ENCODE assay signal across 9 cellular contexts in the genomic region with DNA sequence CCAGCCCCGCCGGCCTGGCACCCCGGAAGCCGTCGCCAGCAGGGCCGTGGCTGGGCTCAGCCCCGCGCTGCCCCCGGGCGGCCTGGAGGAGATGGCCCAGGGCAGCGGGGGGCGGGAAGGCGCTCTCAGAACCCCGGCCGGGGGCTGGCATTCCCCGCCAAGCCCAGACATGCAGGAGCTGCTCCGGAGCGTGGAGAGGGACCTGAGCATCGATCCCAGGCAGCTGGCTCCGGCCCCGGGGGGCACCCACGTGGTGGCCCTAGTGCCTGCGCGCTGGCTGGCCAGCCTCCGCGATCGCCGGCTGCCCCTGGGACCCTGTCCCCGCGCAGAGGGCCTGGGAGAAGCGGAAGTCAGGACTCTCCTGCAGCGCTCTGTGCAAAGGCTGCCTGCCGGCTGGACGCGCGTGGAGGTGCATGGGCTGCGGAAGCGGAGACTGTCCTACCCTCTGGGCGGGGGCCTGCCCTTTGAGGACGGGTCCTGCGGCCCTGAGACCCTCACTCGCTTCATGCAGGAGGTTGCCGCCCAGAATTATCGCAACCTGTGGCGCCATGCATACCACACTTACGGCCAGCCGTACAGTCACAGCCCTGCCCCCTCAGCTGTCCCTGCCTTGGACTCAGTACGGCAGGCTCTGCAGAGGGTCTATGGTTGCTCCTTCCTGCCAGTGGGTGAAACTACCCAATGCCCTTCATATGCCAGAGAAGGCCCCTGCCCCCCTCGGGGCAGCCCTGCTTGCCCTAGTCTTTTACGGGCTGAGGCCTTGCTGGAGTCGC. TPM values are rescaled to one million over a fixed set of nuclear protein-coding genes. Genes with fewer than 3 reads are reported as not detected.
A peak's percentile ranks its signal among the peaks of the same experiment; 100 is the strongest.
DNase-seq lines count a peak whose midpoint lies in the region; ATAC-seq, FAIRE-seq and TF ChIP-seq lines count a peak whose summit lies in the region.
"Had no signal": no experiment of that assay in that cellular context is flagged by ENCODE, and none has a peak within 500 bp of the region (broad histone marks: within the 10 kb centered on the region; RNA-seq: fewer than 3 reads in every experiment).

No MANE protein-coding gene starts in this region.

- no peak for DNase-seq in GM12865 (ENCODE audit: low read depth)
- peak; percentile 31 for DNase-seq in HEK293T (ENCODE audit: extremely low spot score)
- no peak for DNase-seq in PC-3
- DNase-seq in H1 (ENCODE audit: low read depth in 1 of 2, low spot score in 2 of 2): peak in 1 of 2 experiments; percentile 71
- DNase-seq in myocyte (ENCODE audit: low read depth): peak; percentile 28
- DNase-seq in DMS153 (lab: John Stamatoyannopoulos, UW): no peak

- TF ChIP-seq POLR2A in H1 (IDR thresholded peaks at IDR 0.05; ENCODE audit: control extremely low read depth in 1 of 2, low read depth in 2 of 2, low read length in 2 of 2): no peak

- peak overlapping the region; percentile 94 for H3K4me2 ChIP-seq in PC-3 (ENCODE audit: low read length)
- H3K4me2 ChIP-seq in H1 (ENCODE audit: insufficient read depth in 1 of 2, low read depth in 2 of 2, low read length in 2 of 2): peak overlapping the region; percentile 44 to 95

- H3K79me2 ChIP-seq in PC-3 (ENCODE audit: low read length) (peaks cover 16% of the 10 kb centered on the region; the same call in 1 of the 2 replicates), H1 (ENCODE audit: control insufficient read depth in 1 of 2, insufficient read depth in 2 of 2, low read length in 2 of 2) (no peaks in the 10 kb centered on the region; a peak in 1 of 4 replicates)

- H3K79me1 ChIP-seq in H1 (ENCODE audit: low read depth, low read length): peaks cover 4% of the 10 kb centered on the region; the same call in 1 of the 2 replicates

- H4K91ac ChIP-seq in H1 (replicated peaks; ENCODE audit: insufficient read length, low read length): peak overlapping the region; percentile 65

- no peak for FAIRE-seq in H1 (lab: Jason Lieb, UNC)

- H3K9ac ChIP-seq in PC-3 (ENCODE audit: low read length) (peak overlapping the region; percentile 81), H1 (replicated peaks in 1 of 4; ENCODE audit: extremely low read depth in 1 of 4, low read depth in 3 of 4, low read length in 3 of 4) (peak overlapping the region in 1 of 4 experiments; percentile 35; a peak in 3 of 7 replicates)

- H3K56ac ChIP-seq in H1 (replicated peaks; ENCODE audit: insufficient read length, low read depth, low read length): no peak overlapping the region

- CTCF ChIA-PET in HEK293T (lab: Yijun Ruan, JAX): no interaction called here
- CTCF ChIA-PET in PC-3 (lab: Charles Lee): no interaction called here
- CTCF ChIA-PET in H1 (lab: Charles Lee; ENCODE audit: partially characterized antibody): interaction anchor here (1.0 to 2.5 kb wide), 9 partner anchors 11 to 61 kb away, joined by 3 to 15 read pairs (median 3); a partner anchor contains a TSS

- BruUV-seq in PC-3 (replicated peaks; lab: Mats Ljungman, UMichigan): no TSS peak

- POLR2A ChIA-PET in HEK293T (lab: Yijun Ruan, JAX) (interaction anchor here (0.6 to 2.2 kb wide), 3 partner anchors 8 to 45 kb away, joined by 3 to 10 read pairs (median 3); no protein-coding TSS in a partner anchor), PC-3 (lab: Charles Lee; ENCODE audit: unreplicated experiment) (no interaction called here), H1 (lab: Charles Lee; ENCODE audit: partially characterized antibody) (interaction anchor here (0.9 to 3.1 kb wide), 7 partner anchors 8 to 41 kb away, joined by 3 to 17 read pairs (median 5); a partner anchor contains a TSS)

- 45% methylated on average over 38 of the region's 51 CpGs; no CpG with 5 or more reads in 1 of the 2 experiments for WGBS in H1 (ENCODE audit: extremely low coverage in 1 of 2, insufficient coverage in 1 of 2, insufficient read length in 1 of 2, insufficient replicate concordance in 2 of 2, low coverage in 1 of 2, low lambda C conversion rate in 2 of 2, missing lambda C conversion rate in 1 of 2), 2 experiments

- H2AK5ac ChIP-seq in H1 (ENCODE audit: low read depth, low read length): no peak overlapping the region

- no peak; a peak in 1 of 4 replicates for TF ChIP-seq RAD21 in H1 (IDR thresholded peaks at IDR 0.05 in 1 of 2, conservative IDR thresholded peaks at IDR 0.05 in 1 of 2; ENCODE audit: low read depth in 2 of 2, low read length in 2 of 2)

- no peak overlapping the region for H3K23ac ChIP-seq in H1 (ENCODE audit: insufficient read length)

- H3F3A ChIP-seq in PC-3 (ENCODE audit: low read length, unreplicated experiment): no peaks in the 10 kb centered on the region

- H3K23me2 ChIP-seq in H1 (ENCODE audit: low read depth, low read length): peaks cover 8% of the 10 kb centered on the region; the same call in 1 of the 2 replicates

- intact Hi-C loops in PC-3 (cut with micrococcal nuclease): loop anchor here (2.0 kb wide), 1 partner anchor 140 kb away; no protein-coding TSS in a partner anchor

- H3K9me2 ChIP-seq in PC-3 (replicated peaks; ENCODE audit: low read length): no peaks in the 10 kb centered on the region

- H3K18ac ChIP-seq in H1 (ENCODE audit: extremely low read depth, low read length): no peak overlapping the region; the same call in 1 of the 2 replicates

- no peak overlapping the region for H2BK120ac ChIP-seq in H1 (replicated peaks; ENCODE audit: low read depth, low read length)

- peak overlapping the region; percentile 18; the same call in 1 of the 2 replicates for H3K27ac ChIP-seq in PC-3 (ENCODE audit: low read length)
- H3K27ac ChIP-seq in H1 (ENCODE audit: low read depth, low read length): no peak overlapping the region

- peak overlapping the region; percentile 87 for H2AFZ ChIP-seq in PC-3 (ENCODE audit: low read length)
- no peak overlapping the region for H2AFZ ChIP-seq in H1 (ENCODE audit: low read length)

- H4K5ac ChIP-seq in H1 (ENCODE audit: insufficient read length, low read depth, low read length): no peak overlapping the region

- no peak overlapping the region for H3K14ac ChIP-seq in H1 (ENCODE audit: insufficient read length)

- TF ChIP-seq CTCF in GM12865 (IDR thresholded peaks at IDR 0.05; ENCODE audit: insufficient read depth, low read depth, low read length, missing control alignments) (no peak), PC-3 (conservative IDR thresholded peaks at IDR 0.05; ENCODE audit: low read depth, low read length) (no peak), H1 (IDR thresholded peaks at IDR 0.05; ENCODE audit: control extremely low read depth in 1 of 3, insufficient read depth in 1 of 3, low read depth in 1 of 3, low read length in 3 of 3) (no peak)

- H3K9me3 ChIP-seq in PC-3 (ENCODE audit: low read length): no peaks in the 10 kb centered on the region
- no peaks in the 10 kb centered on the region for H3K9me3 ChIP-seq in H1 (ENCODE audit: insufficient read depth in 2 of 2, low read depth in 1 of 2, low read length in 1 of 2)

- peak; percentile 71 for ATAC-seq in PC-3
- no peak for ATAC-seq in HG03460 (IDR thresholded peaks at IDR 0.05; ENCODE audit: unreplicated experiment)
- no peak for ATAC-seq in HG03520 (IDR thresholded peaks at IDR 0.05; ENCODE audit: unreplicated experiment)

- H3K4me3 ChIP-seq in GM12865 (ENCODE audit: low read depth, low read length) (peak overlapping the region; percentile 84), PC-3 (ENCODE audit: low read length) (peak overlapping the region; percentile 74), H1 (ENCODE audit: extremely low read depth in 1 of 4, insufficient read depth in 2 of 4, low read depth in 3 of 4, low read length in 4 of 4) (peak overlapping the region; percentile 39 to 78 (median 45))

- H3K4ac ChIP-seq in H1 (replicated peaks; ENCODE audit: insufficient read length, low read depth, low read length): no peak overlapping the region

- H3K27me3 ChIP-seq in PC-3 (ENCODE audit: low read length): no peaks in the 10 kb centered on the region
- H3K27me3 ChIP-seq in H1 (replicated peaks in 1 of 4; ENCODE audit: control insufficient read depth in 3 of 4, extremely low read depth in 1 of 4, insufficient read depth in 3 of 4, low read length in 3 of 4): 0 out of 7 replicates have a peak, but pooled peaks cover 0 to 2% (median 0%) of the 10 kb centered on the region in 4 experiments

- H4K20me1 ChIP-seq in PC-3 (ENCODE audit: low read length) (no peaks in the 10 kb centered on the region), H1 (replicated peaks in 1 of 2; ENCODE audit: control insufficient read depth in 1 of 2, insufficient read depth in 2 of 2, low read length in 2 of 2) (peaks cover 0 to 5% of the 10 kb centered on the region in 2 experiments)

- TF ChIP-seq EP300 in H1 (IDR thresholded peaks at IDR 0.05; ENCODE audit: borderline replicate concordance in 1 of 2, low read depth in 2 of 2, low read length in 2 of 2): no peak

- H3K36me3 ChIP-seq in PC-3 (ENCODE audit: low read depth, low read length) (no peaks in the 10 kb centered on the region), H1 (ENCODE audit: control insufficient read depth in 2 of 4, insufficient read depth in 4 of 4, low read length in 3 of 4) (no peaks in the 10 kb centered on the region; a peak in 1 of 8 replicates)

- 0 out of 2 replicates have a peak overlapping the region, but pooled peaks have one; percentile 5 for H2BK12ac ChIP-seq in H1 (ENCODE audit: low read depth, low read length)

- H2BK15ac ChIP-seq in H1 (ENCODE audit: low read length): no peak overlapping the region

- no peak overlapping the region for H2BK20ac ChIP-seq in H1 (ENCODE audit: low read length)

- H4K8ac ChIP-seq in H1 (ENCODE audit: extremely low read depth, insufficient read depth, low read length): peak overlapping the region; percentile 81

- peaks cover 8% of the 10 kb centered on the region; the same call in 1 of the 2 replicates for H3K4me1 ChIP-seq in PC-3 (ENCODE audit: insufficient read depth, low read length)
- peaks cover 0 to 5% (median 3%) of the 10 kb centered on the region in 4 experiments; a peak in 5 of 7 replicates for H3K4me1 ChIP-seq in H1 (replicated peaks in 1 of 4; ENCODE audit: control insufficient read depth in 3 of 4, insufficient read depth in 4 of 4, low read length in 3 of 4)

- no peak overlapping the region; the same call in 1 of the 2 replicates for H2BK5ac ChIP-seq in H1 (ENCODE audit: low read depth, low read length)

RNA-seq across cellular contexts. Expression of a gene that starts 0.6 kb away (rescaled TPM):
- total RNA-seq in PC-3 (2014; rRNA removed) (14.6 and 16.4 TPM in 2 replicates), myocyte (76.0 and 76.8 TPM in 2 replicates)
- 12.3 and 13.1 TPM in 2 replicates for total RNA-seq in H1 (2021; fragmentation: NEBNext Ultra II Directional; extraction: Animal tissue kit (Norgen Biotek cat#: 25700))
- 9.1 and 12.9 TPM in 2 replicates for polyA plus RNA-seq in H1 (2011; rRNA removed)
- 8.0 TPM for polyA plus RNA-seq in H1 (2011; cell fraction: cytosol; rRNA removed)
- polyA plus RNA-seq in H1 (2011; cell fraction: nucleus; rRNA removed): 30.5 TPM
- 7.4 to 14.0 TPM (median 13.7 TPM) in 4 replicates for polyA plus RNA-seq in H1 (2012, experiment 1 of 2)
- polyA plus RNA-seq in H1 (2012, experiment 2 of 2): 10.3 TPM
- 6.6 TPM for polyA plus RNA-seq in H1 (2013, experiment 1 of 2)
- 5.4 TPM for polyA plus RNA-seq in H1 (2013, experiment 2 of 2)
- polyA minus RNA-seq in H1 (2011; rRNA and poly(A)+ RNA removed): 7.8 and 8.5 TPM in 2 replicates
- 10.5 TPM for polyA minus RNA-seq in H1 (2011; cell fraction: cytosol; rRNA and poly(A)+ RNA removed)
- 13.8 TPM for polyA minus RNA-seq in H1 (2011; cell fraction: nucleus; rRNA and poly(A)+ RNA removed)
- polyA plus RNA-seq in myocyte (2012): 30.0 TPM

RNA-seq across cellular contexts. Expression of a gene that starts 14.9 kb away (rescaled TPM):
- total RNA-seq in PC-3 (2014; rRNA removed) (0.63 and 0.77 TPM in 2 replicates), myocyte (1.7 and 1.8 TPM in 2 replicates)
- total RNA-seq in H1 (2021; fragmentation: NEBNext Ultra II Directional; extraction: Animal tissue kit (Norgen Biotek cat#: 25700)): 1.3 and 1.4 TPM in 2 replicates
- polyA plus RNA-seq in H1 (2011; rRNA removed): 0.47 and 0.69 TPM in 2 replicates
- polyA plus RNA-seq in H1 (2011; cell fraction: cytosol; rRNA removed): 0.83 TPM
- polyA plus RNA-seq in H1 (2011; cell fraction: nucleus; rRNA removed): 2.2 TPM
- 1.4 to 1.9 TPM (median 1.5 TPM) in 4 replicates for polyA plus RNA-seq in H1 (2012, experiment 1 of 2)
- 0.58 TPM for polyA plus RNA-seq in H1 (2012, experiment 2 of 2)
- 1.9 TPM for polyA plus RNA-seq in H1 (2013, experiment 1 of 2)
- polyA plus RNA-seq in H1 (2013, experiment 2 of 2): 1.6 TPM
- 0.85 and 1.0 TPM in 2 replicates for polyA minus RNA-seq in H1 (2011; rRNA and poly(A)+ RNA removed)
- 0.66 TPM for polyA minus RNA-seq in H1 (2011; cell fraction: cytosol; rRNA and poly(A)+ RNA removed)
- 2.1 TPM for polyA minus RNA-seq in H1 (2011; cell fraction: nucleus; rRNA and poly(A)+ RNA removed)
- 10.2 TPM for polyA plus RNA-seq in myocyte (2012)

RNA-seq across cellular contexts. Expression of a gene that starts 17.6 kb away (rescaled TPM):
- 2.2 and 2.5 TPM in 2 replicates for total RNA-seq in PC-3 (2014; rRNA removed)
- total RNA-seq in H1 (2021; fragmentation: NEBNext Ultra II Directional; extraction: Animal tissue kit (Norgen Biotek cat#: 25700)): 1.6 and 1.8 TPM in 2 replicates
- 3.2 and 5.5 TPM in 2 replicates for polyA plus RNA-seq in H1 (2011; rRNA removed)
- 3.3 TPM for polyA plus RNA-seq in H1 (2011; cell fraction: cytosol; rRNA removed)
- polyA plus RNA-seq in H1 (2011; cell fraction: nucleus; rRNA removed): 2.3 TPM
- polyA plus RNA-seq in H1 (2012, experiment 1 of 2): 1.1 to 2.2 TPM (median 1.7 TPM) in 4 replicates
- 1.3 TPM for polyA plus RNA-seq in H1 (2012, experiment 2 of 2)
- 0.81 TPM for polyA plus RNA-seq in H1 (2013, experiment 1 of 2)
- polyA plus RNA-seq in H1 (2013, experiment 2 of 2): 0.81 TPM
- 0.73 and 0.82 TPM in 2 replicates for polyA minus RNA-seq in H1 (2011; rRNA and poly(A)+ RNA removed)
- polyA minus RNA-seq in H1 (2011; cell fraction: cytosol; rRNA and poly(A)+ RNA removed): 1.8 TPM
- polyA minus RNA-seq in H1 (2011; cell fraction: nucleus; rRNA and poly(A)+ RNA removed): 0.60 TPM
- 0.67 and 2.0 TPM in 2 replicates for total RNA-seq in myocyte
- 1.1 TPM for polyA plus RNA-seq in myocyte (2012)

RNA-seq across cellular contexts. Expression of a gene that starts 36.8 kb away (rescaled TPM):
- total RNA-seq in PC-3 (2014; rRNA removed) (1.7 TPM in 1 of 2 replicates, not detected in the other), myocyte (5,512 and 6,691 TPM in 2 replicates)
- 41.5 and 42.3 TPM in 2 replicates for total RNA-seq in H1 (2021; fragmentation: NEBNext Ultra II Directional; extraction: Animal tissue kit (Norgen Biotek cat#: 25700))
- 136 and 161 TPM in 2 replicates for polyA plus RNA-seq in H1 (2011; rRNA removed)
- 112 TPM for polyA plus RNA-seq in H1 (2011; cell fraction: cytosol; rRNA removed)
- polyA plus RNA-seq in H1 (2011; cell fraction: nucleus; rRNA removed): 138 TPM
- polyA plus RNA-seq in H1 (2012, experiment 1 of 2): 44.7 to 50.6 TPM (median 49.2 TPM) in 4 replicates
- polyA plus RNA-seq in H1 (2012, experiment 2 of 2): 62.1 TPM
- 94.4 TPM for polyA plus RNA-seq in H1 (2013, experiment 1 of 2)
- 101 TPM for polyA plus RNA-seq in H1 (2013, experiment 2 of 2)
- polyA minus RNA-seq in H1 (2011; rRNA and poly(A)+ RNA removed): 45.7 and 57.7 TPM in 2 replicates
- 29.4 TPM for polyA minus RNA-seq in H1 (2011; cell fraction: cytosol; rRNA and poly(A)+ RNA removed)
- polyA minus RNA-seq in H1 (2011; cell fraction: nucleus; rRNA and poly(A)+ RNA removed): 23.2 TPM
- 567 TPM for polyA plus RNA-seq in myocyte (2012)
- total RNA-seq: T-helper 1 cell treated with Interleukin-12 subunit alpha and Interleukin-12 subunit beta and Interleukin-4 antibody, amounts not matched to agents 30 ng/mL and 1 ng/mL, for 36 hours had no signal

RNA-seq across cellular contexts. Expression of a gene that starts 40.4 kb away (rescaled TPM):
- total RNA-seq in PC-3 (2014; rRNA removed): 103 and 126 TPM in 2 replicates
- 328 and 329 TPM in 2 replicates for total RNA-seq in H1 (2021; fragmentation: NEBNext Ultra II Directional; extraction: Animal tissue kit (Norgen Biotek cat#: 25700))
- polyA plus RNA-seq in H1 (2011; rRNA removed): 271 and 337 TPM in 2 replicates
- 171 TPM for polyA plus RNA-seq in H1 (2011; cell fraction: cytosol; rRNA removed)
- polyA plus RNA-seq in H1 (2011; cell fraction: nucleus; rRNA removed): 475 TPM
- 269 to 356 TPM (median 294 TPM) in 4 replicates for polyA plus RNA-seq in H1 (2012, experiment 1 of 2)
- polyA plus RNA-seq in H1 (2012, experiment 2 of 2): 746 TPM
- 148 TPM for polyA plus RNA-seq in H1 (2013, experiment 1 of 2)
- 123 TPM for polyA plus RNA-seq in H1 (2013, experiment 2 of 2)
- polyA minus RNA-seq in H1 (2011; rRNA and poly(A)+ RNA removed): 610 and 698 TPM in 2 replicates
- 338 TPM for polyA minus RNA-seq in H1 (2011; cell fraction: cytosol; rRNA and poly(A)+ RNA removed)
- polyA minus RNA-seq in H1 (2011; cell fraction: nucleus; rRNA and poly(A)+ RNA removed): 277 TPM
- 86.1 and 89.3 TPM in 2 replicates for total RNA-seq in myocyte
- 147 TPM for polyA plus RNA-seq in myocyte (2012)

Comparison
In these comparisons a context has a peak if more than half of its experiments do, and no peak if none do; other contexts are left out.
1. DNase-seq: peak in HEK293T (single experiment) and myocyte (single experiment); none in GM12865 (single experiment), PC-3 (single experiment) and DMS153 (single experiment).
2. Peak in every context shown above with its lines, with median percentiles within 50 percentile points of each other: H3K4me3 ChIP-seq.